Comparison of ENCODE assay signal across 20 cellular contexts in the genomic region with DNA sequence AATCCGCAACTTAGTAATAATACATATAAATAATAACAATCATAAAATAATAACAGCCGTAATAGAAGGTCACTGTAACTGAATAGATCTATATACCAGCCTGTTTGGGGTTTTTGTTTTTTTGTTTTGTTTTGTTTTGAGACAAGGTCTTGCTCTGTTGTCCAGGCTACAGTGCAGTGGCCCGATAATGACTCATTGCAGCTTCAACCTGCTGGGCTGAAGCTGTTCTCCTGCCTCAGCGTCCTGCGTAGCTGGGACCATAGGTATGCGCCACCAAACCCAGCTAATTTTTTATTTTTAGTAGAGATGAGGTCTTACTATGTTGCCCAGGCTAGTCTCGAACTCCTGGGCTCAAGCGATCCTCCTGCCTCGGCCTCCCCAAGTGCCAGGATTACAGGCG. TPM values are rescaled to one million over a fixed set of nuclear protein-coding genes. Genes with fewer than 3 reads are reported as not detected.
A peak's percentile ranks its signal among the peaks of the same experiment; 100 is the strongest.
DNase-seq lines count a peak whose midpoint lies in the region; ATAC-seq and TF ChIP-seq lines count a peak whose summit lies in the region.
"Had no signal": no experiment of that assay in that cellular context is flagged by ENCODE, and none has a peak within 500 bp of the region (broad histone marks: within the 10 kb centered on the region; RNA-seq: fewer than 3 reads in every experiment).

No MANE protein-coding gene starts in this region.

- H3K36me3 Mint-ChIP-seq in Caco-2 (ENCODE audit: insufficient read depth, unreplicated experiment), result no peaks in the 10 kb centered on the region
- no peaks in the 10 kb centered on the region for H3K36me3 Mint-ChIP-seq in progenitor cell of endocrine pancreas (ENCODE audit: insufficient read depth)

- no peaks in the 10 kb centered on the region for H3K27me3 Mint-ChIP-seq in Caco-2 (ENCODE audit: insufficient read depth, unreplicated experiment)
- no peaks in the 10 kb centered on the region for H3K27me3 Mint-ChIP-seq in progenitor cell of endocrine pancreas
- H3K27me3 Mint-ChIP-seq: CD4-positive, alpha-beta T cell had no signal

- 94% methylated on average over 10 of the region's 10 CpGs for WGBS in liver
- 93 to 96% (median 96%) methylated on average over 10 of the region's 10 CpGs for WGBS in ovary, 3 donors

- CTCF ChIA-PET in Caco-2 (lab: Charles Lee), result interaction anchor here (1.1 kb wide), 1 partner anchor 111 kb away, joined by 3 read pairs; no protein-coding TSS in a partner anchor

- no peak for TF ChIP-seq EP300 in ovary (IDR thresholded peaks at IDR 0.05)

- POLR2A ChIA-PET in Caco-2 (lab: Charles Lee), result no interaction called here

- TF ChIP-seq CTCF in Caco-2 (IDR thresholded peaks at IDR 0.05; ENCODE audit: insufficient read depth in 1 of 2, low read depth in 1 of 2, low read length in 1 of 2, severe bottlenecking in 1 of 2, unreplicated experiment in 1 of 2), result no peak
- no peak for TF ChIP-seq CTCF in VCaP (conservative IDR thresholded peaks at IDR 0.05)
- TF ChIP-seq CTCF in liver (IDR thresholded peaks at IDR 0.05; ENCODE audit: low read depth, low read length, missing input control), result no peak
- TF ChIP-seq CTCF in progenitor cell of endocrine pancreas (IDR thresholded peaks at IDR 0.05; ENCODE audit: unreplicated experiment), result no peak
- no peak for TF ChIP-seq CTCF in ovary (IDR thresholded peaks at IDR 0.05)

- no peaks in the 10 kb centered on the region for H3K27me3 ChIP-seq in Caco-2 (replicated peaks; ENCODE audit: control insufficient read depth, insufficient read depth, low read length)
- no peaks in the 10 kb centered on the region for H3K27me3 ChIP-seq in liver (ENCODE audit: control insufficient read depth in 4 of 4, insufficient read depth in 4 of 4, low read length in 3 of 4)
- H3K27me3 ChIP-seq in ovary, result no peaks in the 10 kb centered on the region

- H3K36me3 ChIP-seq in Caco-2 (ENCODE audit: control insufficient read depth, insufficient read depth, low read length) (peaks cover 2% of the 10 kb centered on the region; the same call in 1 of the 2 replicates), liver (ENCODE audit: control insufficient read depth in 4 of 4, insufficient read depth in 3 of 4, low read depth in 1 of 4, low read length in 3 of 4) (no peaks in the 10 kb centered on the region), ovary (no peaks in the 10 kb centered on the region)

- no peak for TF ChIP-seq POLR2A in ovary (IDR thresholded peaks at IDR 0.05)

- no peaks in the 10 kb centered on the region for H3K9me3 ChIP-seq in Caco-2
- H3K9me3 ChIP-seq in liver (ENCODE audit: control insufficient read depth in 4 of 4, low read length in 3 of 4), result no peaks in the 10 kb centered on the region
- H3K9me3 ChIP-seq in ovary, result no peaks in the 10 kb centered on the region
- H3K9me3 ChIP-seq: A549 had no signal

- H3K9ac ChIP-seq in liver (ENCODE audit: low read depth in 1 of 2, low read length in 2 of 2), result peak overlapping the region in 1 of 2 donors; percentile 63

- H3K9me3 Mint-ChIP-seq in Caco-2 (ENCODE audit: unreplicated experiment) (no peaks in the 10 kb centered on the region), progenitor cell of endocrine pancreas (ENCODE audit: low read depth) (no peaks in the 10 kb centered on the region)
- H3K9me3 Mint-ChIP-seq: CD4-positive, alpha-beta T cell; H9 had no signal

- intact Hi-C loops in Caco-2 (cut with micrococcal nuclease; ENCODE audit: unreplicated experiment) (loop anchor here (5.0 kb wide), 1 partner anchor 37 kb away; no protein-coding TSS in a partner anchor), ovary (cut with DNase I) (no loop called here)

- H3K4me1 ChIP-seq in Caco-2 (peaks cover 62% of the 10 kb centered on the region), liver (ENCODE audit: control insufficient read depth in 4 of 4, insufficient read depth in 4 of 4, low read length in 3 of 4) (peaks cover 0 to 50% (median 36%) of the 10 kb centered on the region in 4 donors), ovary (ENCODE audit: insufficient read depth) (no peaks in the 10 kb centered on the region)

- no TSS peak for BruUV-seq in Caco-2 (replicated peaks; lab: Mats Ljungman, UMichigan)

- no peak for TF ChIP-seq RAD21 in liver (IDR thresholded peaks at IDR 0.05)

- H3K27ac ChIP-seq in VCaP (peak overlapping the region; percentile 78), liver (ENCODE audit: low read depth in 1 of 2, low read length in 2 of 2) (peak overlapping the region; percentile 80 to 89), ovary (no peak overlapping the region)
- H3K27ac ChIP-seq: 22Rv1, C4-2B had no signal

- DNase-seq in Caco-2 (no peak), progenitor cell of endocrine pancreas (ENCODE audit: low spot score, unreplicated experiment) (no peak), ovary (no peak), NCI-H1092 (lab: John Stamatoyannopoulos, UW) (no peak)
- DNase-seq: AML-193; CD4-positive, alpha-beta T cell; DMS 273 treated with DMSO at 0.1 percent for 48 hours; DMS53; DND-41; EL; H9 had no signal

- no peak overlapping the region for H3K4me3 Mint-ChIP-seq in Caco-2 (ENCODE audit: unreplicated experiment)
- no peak overlapping the region for H3K4me3 Mint-ChIP-seq in progenitor cell of endocrine pancreas (ENCODE audit: low read depth)
- H3K4me3 Mint-ChIP-seq: CD4-positive, alpha-beta T cell; H9 had no signal

- H3K4me1 Mint-ChIP-seq in Caco-2 (ENCODE audit: low read depth, unreplicated experiment) (peaks cover 22% of the 10 kb centered on the region), progenitor cell of endocrine pancreas (ENCODE audit: low read depth) (peaks cover 31% of the 10 kb centered on the region)

- ATAC-seq in HG03442 (IDR thresholded peaks at IDR 0.05; ENCODE audit: unreplicated experiment), result no peak
- ATAC-seq: A549, GM12878 had no signal

- H3K4me3 ChIP-seq in Caco-2 (ENCODE audit: low read depth, low read length), result no peak overlapping the region
- H3K4me3 ChIP-seq in liver (ENCODE audit: low read depth in 1 of 3, low read length in 3 of 3), result peak overlapping the region in 1 of 3 donors; percentile 44
- H3K4me3 ChIP-seq in ovary, result no peak overlapping the region
- H3K4me3 ChIP-seq: A549, GM12878 had no signal

- H3K27ac Mint-ChIP-seq in Caco-2 (ENCODE audit: unreplicated experiment) (peak overlapping the region; percentile 78), progenitor cell of endocrine pancreas (peak overlapping the region; percentile 76)
- H3K27ac Mint-ChIP-seq: CD4-positive, alpha-beta T cell; H9 had no signal

TF ChIP-seq in liver, 16 proteins besides CTCF, POLR2A, EP300 and RAD21 (continues in another document):
- TF ChIP-seq RXRA (IDR thresholded peaks at IDR 0.05) (no peak), JUND (IDR thresholded peaks at IDR 0.05) (no peak), NR2F2 (IDR thresholded peaks at IDR 0.05) (no peak), FOXA1 (IDR thresholded peaks at IDR 0.05) (no peak), YY1 (IDR thresholded peaks at IDR 0.05) (no peak), SP1 (IDR thresholded peaks at IDR 0.05) (no peak), TAF1 (conservative IDR thresholded peaks at IDR 0.05) (no peak), FOXA2 (IDR thresholded peaks at IDR 0.05) (no peak), HNF4G (IDR thresholded peaks at IDR 0.05) (no peak)
- TF ChIP-seq, protein P1, sequence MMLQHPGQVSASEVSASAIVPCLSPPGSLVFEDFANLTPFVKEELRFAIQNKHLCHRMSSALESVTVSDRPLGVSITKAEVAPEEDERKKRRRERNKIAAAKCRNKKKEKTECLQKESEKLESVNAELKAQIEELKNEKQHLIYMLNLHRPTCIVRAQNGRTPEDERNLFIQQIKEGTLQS (IDR thresholded peaks at IDR 0.05), result no peak
- TF ChIP-seq, protein P2, sequence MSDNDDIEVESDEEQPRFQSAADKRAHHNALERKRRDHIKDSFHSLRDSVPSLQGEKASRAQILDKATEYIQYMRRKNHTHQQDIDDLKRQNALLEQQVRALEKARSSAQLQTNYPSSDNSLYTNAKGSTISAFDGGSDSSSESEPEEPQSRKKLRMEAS (IDR thresholded peaks at IDR 0.05), result no peak
- TF ChIP-seq, protein P3, sequence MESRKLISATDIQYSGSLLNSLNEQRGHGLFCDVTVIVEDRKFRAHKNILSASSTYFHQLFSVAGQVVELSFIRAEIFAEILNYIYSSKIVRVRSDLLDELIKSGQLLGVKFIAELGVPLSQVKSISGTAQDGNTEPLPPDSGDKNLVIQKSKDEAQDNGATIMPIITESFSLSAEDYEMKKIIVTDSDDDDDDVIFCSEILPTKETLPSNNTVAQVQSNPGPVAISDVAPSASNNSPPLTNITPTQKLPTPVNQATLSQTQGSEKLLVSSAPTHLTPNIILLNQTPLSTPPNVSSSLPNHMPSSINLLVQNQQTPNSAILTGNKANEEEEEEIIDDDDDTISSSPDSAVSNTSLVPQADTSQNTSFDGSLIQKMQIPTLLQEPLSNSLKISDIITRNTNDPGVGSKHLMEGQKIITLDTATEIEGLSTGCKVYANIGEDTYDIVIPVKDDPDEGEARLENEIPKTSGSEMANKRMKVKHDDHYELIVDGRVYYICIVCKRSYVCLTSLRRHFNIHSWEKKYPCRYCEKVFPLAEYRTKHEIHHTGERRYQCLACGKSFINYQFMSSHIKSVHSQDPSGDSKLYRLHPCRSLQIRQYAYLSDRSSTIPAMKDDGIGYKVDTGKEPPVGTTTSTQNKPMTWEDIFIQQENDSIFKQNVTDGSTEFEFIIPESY (IDR thresholded peaks at IDR 0.05), result no peak

RNA-seq across cellular contexts. Expression of a gene that starts 0.9 kb away (rescaled TPM):
- total RNA-seq in Caco-2 (2022), result 3.9 and 6.8 TPM in 2 replicates
- 1 to 10 TPM in 1 of 2 donors, under 1 TPM in 1; 0.47 to 2.8 TPM for total RNA-seq in liver
- 10 to 100 TPM in 1 of 2 donors, 1 to 10 TPM in 1; 3.9 to 11.4 TPM for polyA plus RNA-seq in liver
- 0.67 and 1.7 TPM in 2 replicates for total RNA-seq in progenitor cell of endocrine pancreas
- total RNA-seq in ovary, result under 1 TPM in 1 of 7 donors, not detected in 6; 0.57 TPM
- polyA plus RNA-seq in ovary, result not detected
- total RNA-seq: CD4-positive, alpha-beta T cell; G401; GM12878; H1; H9 had no signal
- polyA plus RNA-seq: GM12878, H1 had no signal

RNA-seq across cellular contexts. Expression of a gene that starts 29.4 kb away (rescaled TPM):
- total RNA-seq in Caco-2 (2022), result 86.5 and 93.8 TPM in 2 replicates
- total RNA-seq in liver, result 10 to 100 TPM; 18.6 to 49.0 TPM
- polyA plus RNA-seq in liver, result 10 to 100 TPM; 11.4 to 45.7 TPM
- total RNA-seq in progenitor cell of endocrine pancreas, result 61.2 and 64.3 TPM in 2 replicates
- 10 to 100 TPM; 18.8 to 26.6 (median 22.5) TPM for total RNA-seq in ovary
- polyA plus RNA-seq in ovary, result 10 to 100 TPM; 14.0 to 33.9 TPM

RNA-seq across cellular contexts. Expression of a gene that starts 57.0 kb away (rescaled TPM):
- total RNA-seq in Caco-2 (2022), result 2.9 and 3.3 TPM in 2 replicates
- total RNA-seq in liver, result 1 to 10 TPM in 1 of 2 donors, under 1 TPM in 1; 0.75 to 1.6 TPM
- polyA plus RNA-seq in liver, result 1 to 10 TPM in 1 of 2 donors, under 1 TPM in 1; 0.98 to 2.6 TPM
- 25.8 and 29.8 TPM in 2 replicates for total RNA-seq in progenitor cell of endocrine pancreas
- total RNA-seq in ovary, result 10 to 100 TPM in 1 of 7 donors, 1 to 10 TPM in 6; 2.6 to 10.0 (median 5.4) TPM
- polyA plus RNA-seq in ovary, result 1 to 10 TPM; 2.2 to 5.1 TPM

Comparison
In these comparisons a context has a peak if more than half of its experiments do, and no peak if none do; other contexts are left out.
1. H3K27ac ChIP-seq: peak in VCaP (single experiment) and liver (2 of 2); none in ovary (0 of 2).